Comparison of ENCODE assay signal across 9 cellular contexts in genomic region chr9:79611091-79611614, GRCh38. TPM values are rescaled to one million over a fixed set of nuclear protein-coding genes. Genes with fewer than 3 reads are reported as not detected.
DNase-seq lines count a peak whose midpoint lies in the region; ATAC-seq, FAIRE-seq and TF ChIP-seq lines count a peak whose summit lies in the region.
"Had no signal": no experiment of that assay in that cellular context is flagged by ENCODE, and none has a peak within 500 bp of the region (broad histone marks: within the 10 kb centered on the region; RNA-seq: fewer than 3 reads in every experiment).

No MANE protein-coding gene starts in this region.

- H3K4me1 ChIP-seq in astrocyte (ENCODE audit: insufficient read depth, low read length), result peaks cover 35% of the 10 kb centered on the region
- H3K4me1 ChIP-seq in neural progenitor cell, result peaks cover 80% of the 10 kb centered on the region
- peaks cover 0 to 2% of the 10 kb centered on the region in 2 donors for H3K4me1 ChIP-seq in thyroid gland

- DNase-seq in AG08396 (ENCODE audit: low spot score) (peak; percentile 67), astrocyte (ENCODE audit: low read depth) (peak; percentile 99), neural progenitor cell (ENCODE audit: low spot score) (peak; percentile 86), DMS153 (lab: John Stamatoyannopoulos, UW) (no peak), thyroid gland (no peak)
- no peak for DNase-seq in effector CD4-positive, alpha-beta T cell

- H3K4me1 Mint-ChIP-seq in astrocyte (ENCODE audit: low read depth, unreplicated experiment) (peaks cover 62% of the 10 kb centered on the region), neural progenitor cell (peaks cover 73% of the 10 kb centered on the region)

- H3K9me3 Mint-ChIP-seq in astrocyte (ENCODE audit: unreplicated experiment), result no peaks in the 10 kb centered on the region
- peaks cover 18% of the 10 kb centered on the region for H3K9me3 Mint-ChIP-seq in neural progenitor cell

- ATAC-seq in GM19463 (IDR thresholded peaks at IDR 0.05; ENCODE audit: unreplicated experiment) (peak; percentile 95), HG03565 (IDR thresholded peaks at IDR 0.05; ENCODE audit: unreplicated experiment) (peak; percentile 88)

- H3K36me3 Mint-ChIP-seq in astrocyte (ENCODE audit: low read depth, unreplicated experiment) (peaks cover 18% of the 10 kb centered on the region), neural progenitor cell (peaks cover 33% of the 10 kb centered on the region)

- H3K4me3 ChIP-seq in astrocyte (ENCODE audit: insufficient read depth, low read depth, low read length) (peak overlapping the region; percentile 15), neural progenitor cell (peak overlapping the region; percentile 29), thyroid gland (replicated peaks in 1 of 3) (no peak overlapping the region)
- H3K4me3 ChIP-seq: adrenal gland had no signal

- WGBS in thyroid gland, 2 donors, result 88 to 89% methylated on average over 1 of the region's 1 CpG

- TF ChIP-seq POLR2A in thyroid gland (IDR thresholded peaks at IDR 0.05), result no peak

- H3K27ac Mint-ChIP-seq in astrocyte (ENCODE audit: unreplicated experiment) (peak overlapping the region; percentile 95), neural progenitor cell (peak overlapping the region; percentile 99)

- H3K4me2 ChIP-seq in astrocyte (ENCODE audit: low read length), result peak overlapping the region; percentile 75
- peak overlapping the region; percentile 72 for H3K4me2 ChIP-seq in neural progenitor cell

- H3K27ac ChIP-seq in astrocyte (ENCODE audit: low read depth, low read length) (peak overlapping the region; percentile 82), neural progenitor cell (peak overlapping the region; percentile 99), thyroid gland (no peak overlapping the region)

- H3K4me3 Mint-ChIP-seq in astrocyte (ENCODE audit: unreplicated experiment), result no peak overlapping the region
- H3K4me3 Mint-ChIP-seq in neural progenitor cell, result peak overlapping the region; percentile 80

- no peaks in the 10 kb centered on the region for H3K27me3 ChIP-seq in astrocyte (ENCODE audit: insufficient read depth, low read length)
- no peaks in the 10 kb centered on the region for H3K27me3 ChIP-seq in neural progenitor cell
- no peaks in the 10 kb centered on the region for H3K27me3 ChIP-seq in thyroid gland
- H3K27me3 ChIP-seq: adrenal gland had no signal

- TF ChIP-seq CTCF in astrocyte (IDR thresholded peaks at IDR 0.05; ENCODE audit: insufficient read depth, low read depth, low read length), result no peak
- TF ChIP-seq CTCF in neural progenitor cell (IDR thresholded peaks at IDR 0.05), result no peak
- TF ChIP-seq CTCF in thyroid gland (IDR thresholded peaks at IDR 0.05), result no peak

- H3K36me3 ChIP-seq in astrocyte (ENCODE audit: insufficient read depth, low read length) (no peaks in the 10 kb centered on the region), neural progenitor cell (peaks cover 10% of the 10 kb centered on the region), thyroid gland (no peaks in the 10 kb centered on the region)
- H3K36me3 ChIP-seq: adrenal gland had no signal

- FAIRE-seq in astrocyte (lab: Jason Lieb, UNC), result peak; percentile 99

- peak overlapping the region; percentile 65 for H3K9ac ChIP-seq in astrocyte (ENCODE audit: low read length)
- no peak overlapping the region for H3K9ac ChIP-seq in neural progenitor cell

- H4K20me1 ChIP-seq in astrocyte (ENCODE audit: insufficient read depth, low read length) (peaks cover 2% of the 10 kb centered on the region), neural progenitor cell (ENCODE audit: low read depth) (peaks cover 83% of the 10 kb centered on the region)

- H2AFZ ChIP-seq in astrocyte (ENCODE audit: low read depth, low read length), result no peak overlapping the region
- no peak overlapping the region for H2AFZ ChIP-seq in neural progenitor cell (replicated peaks)

- H3K9me3 ChIP-seq in astrocyte (ENCODE audit: insufficient read depth, low read depth, low read length) (no peaks in the 10 kb centered on the region), neural progenitor cell (ENCODE audit: low read depth) (no peaks in the 10 kb centered on the region), thyroid gland (no peaks in the 10 kb centered on the region)
- H3K9me3 ChIP-seq: adrenal gland had no signal

- H3K27me3 Mint-ChIP-seq in astrocyte (ENCODE audit: low read depth, unreplicated experiment), result no peaks in the 10 kb centered on the region
- H3K27me3 Mint-ChIP-seq in neural progenitor cell (ENCODE audit: insufficient read depth, low read depth), result peaks cover 2% of the 10 kb centered on the region

- peaks cover 56% of the 10 kb centered on the region for H3F3A ChIP-seq in neural progenitor cell (ENCODE audit: low read depth)

- intact Hi-C loops in thyroid gland (cut with DNase I), result no loop called here

- H3K79me2 ChIP-seq in astrocyte (ENCODE audit: insufficient read depth, low read length) (peaks cover 66% of the 10 kb centered on the region), neural progenitor cell (ENCODE audit: low read depth) (peaks cover 90% of the 10 kb centered on the region)

RNA-seq across cellular contexts. Expression of gene TLE4, which starts 39.4 kb away (rescaled TPM):
- total RNA-seq in astrocyte (96.3 and 98.5 TPM in 2 replicates), neural progenitor cell (ENCODE audit: low replicate concordance) (236 and 265 TPM in 2 replicates), thyroid gland (10 to 100 TPM; 40.3 to 64.2 (median 52.8) TPM)

Comparison
In these comparisons a context has a peak if more than half of its experiments do, and no peak if none do; other contexts are left out.
1. DNase-seq: peak in AG08396 (single experiment), astrocyte (single experiment) and neural progenitor cell (single experiment); none in DMS153 (single experiment), effector CD4-positive, alpha-beta T cell (single experiment) and thyroid gland (0 of 2).
2. H3K27ac ChIP-seq: peak in astrocyte (single experiment) and neural progenitor cell (single experiment); none in thyroid gland (0 of 3).
3. H3K4me3 ChIP-seq: peak in astrocyte (single experiment) and neural progenitor cell (single experiment); none in thyroid gland (0 of 3).